Comparison of ENCODE assay signal across 13 cellular contexts in genomic region chr6:33978593-33979150, GRCh38.
"Had no signal": no experiment of that assay in that cellular context is flagged by ENCODE, and none has a peak within 500 bp of the region (broad histone marks: within the 10 kb centered on the region; RNA-seq: fewer than 3 reads in every experiment).

No MANE protein-coding gene starts in this region.

- H3K9me3 Mint-ChIP-seq: activated naive CD8-positive, alpha-beta T cell treated with anti-CD3 and anti-CD28 coated beads, Interleukin-2, amount 10 ng/mL, durations not matched to agents 7 days and 5 days; naive B cell; stimulated activated naive B cell treated with anti-CD40 and anti-IgM and Interleukin-4, amounts not matched to agents 10 μg/mL and 1 μg/mL and 100 μg/mL, for 72 hours had no signal

- H3K4me3 Mint-ChIP-seq: activated naive CD8-positive, alpha-beta T cell treated with anti-CD3 and anti-CD28 coated beads, Interleukin-2, amount 10 ng/mL, durations not matched to agents 7 days and 5 days; naive B cell; stimulated activated naive B cell treated with anti-CD40 and anti-IgM and Interleukin-4, amounts not matched to agents 10 μg/mL and 1 μg/mL and 100 μg/mL, for 72 hours had no signal

- H3K36me3 Mint-ChIP-seq: activated naive CD8-positive, alpha-beta T cell treated with anti-CD3 and anti-CD28 coated beads, Interleukin-2, amount 10 ng/mL, durations not matched to agents 7 days and 5 days; stimulated activated naive B cell treated with anti-CD40 and anti-IgM and Interleukin-4, amounts not matched to agents 10 μg/mL and 1 μg/mL and 100 μg/mL, for 72 hours had no signal

- H3K9me3 ChIP-seq: ascending aorta, psoas muscle, right lobe of liver had no signal

- DNase-seq: activated T-cell treated with anti-CD3 and anti-CD28 coated beads, Interleukin-2, amount 50 U/mL, for 48 hours; effector memory CD4-positive, alpha-beta T cell; hippocampal formation; kidney glomerular epithelial cell; naive B cell; psoas muscle; stimulated activated CD4-positive, alpha-beta T cell treated with anti-CD3 and anti-CD28 coated beads, Interleukin-2, amount 100 ng/mL, for 24 hours; stimulated activated naive B cell treated with anti-CD40 and anti-IgM and Interleukin-4, amounts not matched to agents 10 μg/mL and 1 μg/mL and 100 μg/mL, for 72 hours had no signal

- H3K27ac Mint-ChIP-seq: activated naive CD8-positive, alpha-beta T cell treated with anti-CD3 and anti-CD28 coated beads, Interleukin-2, amount 10 ng/mL, durations not matched to agents 7 days and 5 days; stimulated activated naive B cell treated with anti-CD40 and anti-IgM and Interleukin-4, amounts not matched to agents 10 μg/mL and 1 μg/mL and 100 μg/mL, for 72 hours had no signal

- H3K27me3 ChIP-seq: ascending aorta, right lobe of liver had no signal

- H3K36me3 ChIP-seq: ascending aorta, right lobe of liver had no signal

- H3K27ac ChIP-seq: ascending aorta, psoas muscle, right lobe of liver had no signal

- H3K4me3 ChIP-seq: ascending aorta, lung, psoas muscle, right lobe of liver had no signal

- ATAC-seq: activated CD4-positive, CD25-positive, alpha-beta regulatory T cell treated with anti-CD3 and anti-CD28 coated beads, Interleukin-2, amount 50 U/mL, for 24 hours; psoas muscle; right lobe of liver; stimulated activated naive B cell treated with anti-CD40 and anti-IgM and Interleukin-4, amounts not matched to agents 10 μg/mL and 1 μg/mL and 100 μg/mL, for 72 hours had no signal

- H3K4me1 ChIP-seq: ascending aorta, psoas muscle had no signal
